ENCODE assay signal across 13 cellular contexts in the genomic region with DNA sequence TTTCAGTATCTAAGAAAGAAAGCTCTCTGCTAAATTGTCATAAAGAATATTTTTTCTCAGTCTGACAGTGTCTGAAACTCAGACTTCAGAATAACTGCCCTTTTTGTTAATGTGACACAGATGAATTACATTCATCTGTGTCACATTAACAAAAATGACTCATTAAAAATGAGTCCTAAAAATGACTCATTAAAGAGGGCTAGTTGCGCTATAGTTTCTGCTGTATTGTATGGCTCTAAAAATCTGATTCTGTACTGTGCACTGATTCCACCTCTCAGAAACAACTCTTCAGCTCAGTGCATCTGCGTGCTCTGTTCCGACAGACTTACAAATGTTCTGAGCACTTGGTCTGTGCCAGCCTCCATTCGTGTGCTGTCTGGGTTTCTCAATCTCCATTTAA. TPM values are rescaled to one million over a fixed set of nuclear protein-coding genes. Genes with fewer than 3 reads are reported as not detected.
DNase-seq lines count a peak whose midpoint lies in the region.
"Had no signal": no experiment of that assay in that cellular context is flagged by ENCODE, and none has a peak within 500 bp of the region (broad histone marks: within the 10 kb centered on the region; RNA-seq: fewer than 3 reads in every experiment).

No MANE protein-coding gene starts in this region.

- H3K4me3 Mint-ChIP-seq in activated naive CD4-positive, alpha-beta T cell treated with anti-CD3 and anti-CD28 coated beads, Interleukin-2, amount 50 U/mL, for 24 hours = no peak overlapping the region
- H3K4me3 Mint-ChIP-seq in stimulated activated naive CD8-positive, alpha-beta T cell treated with anti-CD3 and anti-CD28 coated beads, Interleukin-15, Interleukin-2, amounts not matched to agents 100 ng/mL and 50 ng/mL, for 24 hours = no peak overlapping the region
- H3K4me3 Mint-ChIP-seq: H9 had no signal

- H3K27ac ChIP-seq in epithelial cell of prostate = peak overlapping the region; percentile 68
- H3K27ac ChIP-seq: psoas muscle had no signal

- no peaks in the 10 kb centered on the region for H3K27me3 Mint-ChIP-seq in activated naive CD4-positive, alpha-beta T cell treated with anti-CD3 and anti-CD28 coated beads, Interleukin-2, amount 50 U/mL, for 24 hours
- H3K27me3 Mint-ChIP-seq in stimulated activated naive CD8-positive, alpha-beta T cell treated with anti-CD3 and anti-CD28 coated beads, Interleukin-15, Interleukin-2, amounts not matched to agents 100 ng/mL and 50 ng/mL, for 24 hours = no peaks in the 10 kb centered on the region

- peaks cover 26% of the 10 kb centered on the region for H3K36me3 Mint-ChIP-seq in activated naive CD4-positive, alpha-beta T cell treated with anti-CD3 and anti-CD28 coated beads, Interleukin-2, amount 50 U/mL, for 24 hours
- peaks cover 81% of the 10 kb centered on the region for H3K36me3 Mint-ChIP-seq in stimulated activated naive CD8-positive, alpha-beta T cell treated with anti-CD3 and anti-CD28 coated beads, Interleukin-15, Interleukin-2, amounts not matched to agents 100 ng/mL and 50 ng/mL, for 24 hours (ENCODE audit: low read depth)

- peaks cover 15% of the 10 kb centered on the region for H3K4me1 Mint-ChIP-seq in activated naive CD4-positive, alpha-beta T cell treated with anti-CD3 and anti-CD28 coated beads, Interleukin-2, amount 50 U/mL, for 24 hours
- peaks cover 17% of the 10 kb centered on the region for H3K4me1 Mint-ChIP-seq in stimulated activated naive CD8-positive, alpha-beta T cell treated with anti-CD3 and anti-CD28 coated beads, Interleukin-15, Interleukin-2, amounts not matched to agents 100 ng/mL and 50 ng/mL, for 24 hours (ENCODE audit: low read depth)
- H3K4me1 Mint-ChIP-seq: H9 had no signal

- peak overlapping the region; percentile 46 for H3K27ac Mint-ChIP-seq in activated naive CD4-positive, alpha-beta T cell treated with anti-CD3 and anti-CD28 coated beads, Interleukin-2, amount 50 U/mL, for 24 hours
- H3K27ac Mint-ChIP-seq in stimulated activated naive CD8-positive, alpha-beta T cell treated with anti-CD3 and anti-CD28 coated beads, Interleukin-15, Interleukin-2, amounts not matched to agents 100 ng/mL and 50 ng/mL, for 24 hours = peak overlapping the region; percentile 49
- H3K27ac Mint-ChIP-seq: H9 had no signal

- no peaks in the 10 kb centered on the region for H3K9me3 Mint-ChIP-seq in activated naive CD4-positive, alpha-beta T cell treated with anti-CD3 and anti-CD28 coated beads, Interleukin-2, amount 50 U/mL, for 24 hours
- H3K9me3 Mint-ChIP-seq in stimulated activated naive CD8-positive, alpha-beta T cell treated with anti-CD3 and anti-CD28 coated beads, Interleukin-15, Interleukin-2, amounts not matched to agents 100 ng/mL and 50 ng/mL, for 24 hours = no peaks in the 10 kb centered on the region
- H3K9me3 Mint-ChIP-seq: H9 had no signal

- DNase-seq in activated naive CD4-positive, alpha-beta T cell (lab: John Stamatoyannopoulos, UW) = no peak
- DNase-seq in RPMI7951 (ENCODE audit: low read depth) (peak; percentile 92), epithelial cell of prostate (ENCODE audit: low read depth, low spot score) (no peak), OCI-M1 (lab: John Stamatoyannopoulos, UW) (no peak), HUDEP-2 (lab: John Stamatoyannopoulos, UW; ENCODE audit: unreplicated experiment in 76 of 76) (no peak), foreskin melanocyte (no peak)
- DNase-seq: erythroblast, H9, NCI-H1105 treated with DMSO at 0.1 percent for 48 hours, NCI-H524, psoas muscle had no signal

RNA-seq across cellular contexts. Expression of gene RNF114, which starts 15.0 kb away (rescaled TPM):
- total RNA-seq in RPMI7951 (2014; rRNA removed; shearing (Covaris generic)) = 127 and 240 TPM in 2 replicates

RNA-seq across cellular contexts. Expression of gene SNAI1, which starts 31.6 kb away (rescaled TPM):
- 1.4 and 1.7 TPM in 2 replicates for total RNA-seq in RPMI7951 (2014; rRNA removed; shearing (Covaris generic))

RNA-seq across cellular contexts. Expression of gene SPATA2, which starts 35.8 kb away (rescaled TPM):
- 6.0 and 6.6 TPM in 2 replicates for total RNA-seq in RPMI7951 (2014; rRNA removed; shearing (Covaris generic))
